Comparison of ENCODE assay signal across 10 cellular contexts in the genomic region with DNA sequence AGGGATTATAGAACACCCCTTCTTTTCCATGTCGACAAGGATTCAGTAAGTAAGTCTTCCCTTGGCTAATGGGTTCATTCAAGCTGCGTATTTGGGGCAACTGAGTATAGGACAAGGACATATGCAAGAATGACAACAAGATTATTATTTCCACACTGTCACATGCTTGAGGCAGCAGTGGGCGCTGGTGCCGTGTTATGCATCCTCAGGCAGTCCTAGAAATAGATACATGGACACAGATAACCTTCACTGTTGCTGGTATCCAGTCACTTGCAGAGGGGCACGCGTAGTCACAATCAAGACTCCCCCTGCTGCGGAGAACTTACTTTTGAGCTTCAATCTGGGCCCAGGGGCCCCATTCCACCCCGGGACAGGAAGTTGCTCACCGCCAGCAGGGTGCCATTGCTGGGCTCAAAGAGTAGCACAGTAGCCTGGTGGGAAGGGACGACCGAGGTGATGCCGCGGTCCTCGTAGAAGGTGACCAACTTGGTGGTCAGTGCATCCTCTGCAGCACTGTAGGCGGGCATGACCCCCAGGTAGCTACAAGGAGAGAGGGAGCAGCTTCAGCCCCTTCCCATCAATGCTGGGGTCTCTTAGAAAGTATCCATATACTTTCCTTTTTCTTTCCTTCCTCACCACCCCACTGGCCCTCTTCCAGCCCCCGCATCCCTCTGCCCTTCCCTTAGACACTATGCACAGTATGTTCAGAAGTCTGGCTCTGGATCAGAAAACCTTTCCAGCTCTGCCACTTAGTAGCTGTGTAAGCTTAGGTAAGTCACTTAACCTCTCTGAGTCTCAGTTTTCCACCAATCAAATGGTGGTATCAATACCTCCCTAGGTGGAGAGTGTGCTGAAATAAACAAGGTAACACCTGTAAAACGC. TPM values are rescaled to one million over a fixed set of nuclear protein-coding genes. Genes with fewer than 3 reads are reported as not detected.
DNase-seq lines count a peak whose midpoint lies in the region; ATAC-seq and TF ChIP-seq lines count a peak whose summit lies in the region.
"Had no signal": no experiment of that assay in that cellular context is flagged by ENCODE, and none has a peak within 500 bp of the region (broad histone marks: within the 10 kb centered on the region; RNA-seq: fewer than 3 reads in every experiment).

No MANE protein-coding gene starts in this region.

- DNase-seq in NCI-H82 (lab: John Stamatoyannopoulos, UW) (peak; percentile 6), NCI-H82 treated with DMSO at 0.1 percent for 48 hours (lab: John Stamatoyannopoulos, UW; ENCODE audit: unreplicated experiment) (no peak), lower lobe of right lung (no peak), ureter (ENCODE audit: low spot score) (peak; percentile 38), foreskin melanocyte (no peak), SHP77 (lab: John Stamatoyannopoulos, UW) (no peak)

- H3K27ac Mint-ChIP-seq in dendritic cell treated with granulocyte-macrophage colony-stimulating factor and Interleukin-4, amounts not matched to agents 40 ng/mL and 50 ng/mL, for 4 days, result no peak overlapping the region

- no peaks in the 10 kb centered on the region for H3K36me3 Mint-ChIP-seq in dendritic cell treated with granulocyte-macrophage colony-stimulating factor and Interleukin-4, amounts not matched to agents 40 ng/mL and 50 ng/mL, for 4 days (ENCODE audit: low read depth)

- no peaks in the 10 kb centered on the region for H3K9me3 ChIP-seq in lower lobe of right lung
- H3K9me3 ChIP-seq: pancreas had no signal

- H3K9me3 Mint-ChIP-seq in dendritic cell treated with granulocyte-macrophage colony-stimulating factor and Interleukin-4, amounts not matched to agents 40 ng/mL and 50 ng/mL, for 4 days, result no peaks in the 10 kb centered on the region

- peak overlapping the region; percentile 68 for H3K4me3 Mint-ChIP-seq in dendritic cell treated with granulocyte-macrophage colony-stimulating factor and Interleukin-4, amounts not matched to agents 40 ng/mL and 50 ng/mL, for 4 days

- H3K36me3 ChIP-seq in lower lobe of right lung, result no peaks in the 10 kb centered on the region
- H3K36me3 ChIP-seq: pancreas had no signal

- H3K4me1 Mint-ChIP-seq in dendritic cell treated with granulocyte-macrophage colony-stimulating factor and Interleukin-4, amounts not matched to agents 40 ng/mL and 50 ng/mL, for 4 days (ENCODE audit: low read depth), result peaks cover 14% of the 10 kb centered on the region

- H3K4me1 ChIP-seq in lower lobe of right lung, result peaks cover 7% of the 10 kb centered on the region

- H3K27me3 Mint-ChIP-seq in dendritic cell treated with granulocyte-macrophage colony-stimulating factor and Interleukin-4, amounts not matched to agents 40 ng/mL and 50 ng/mL, for 4 days, result peaks cover 80% of the 10 kb centered on the region

- H3K27me3 ChIP-seq in lower lobe of right lung (ENCODE audit: low read depth), result peaks cover 37% of the 10 kb centered on the region

- intact Hi-C loops in dendritic cell treated with granulocyte-macrophage colony-stimulating factor and Interleukin-4, amounts not matched to agents 40 ng/mL and 50 ng/mL, for 4 days (cut with micrococcal nuclease), result no loop called here
- intact Hi-C loops in lower lobe of right lung (cut with DNase I), result no loop called here

- no peak overlapping the region for H3K27ac ChIP-seq in lower lobe of right lung
- H3K27ac ChIP-seq: pancreas had no signal

- peak overlapping the region; percentile 54 for H3K4me3 ChIP-seq in lower lobe of right lung

- no peak for TF ChIP-seq CTCF in lower lobe of right lung (IDR thresholded peaks at IDR 0.05)

- peak; percentile 34 to 48 for ATAC-seq in lower lobe of right lung
- ATAC-seq in HG02759 (IDR thresholded peaks at IDR 0.05; ENCODE audit: unreplicated experiment), result no peak

RNA-seq across cellular contexts. Expression of a gene that starts 0.8 kb away (rescaled TPM):
- 9.3 TPM for total RNA-seq in lower lobe of right lung
- 11.5 TPM for total RNA-seq in ureter

RNA-seq across cellular contexts. Expression of a gene that starts 43.8 kb away (rescaled TPM):
- total RNA-seq in lower lobe of right lung (not detected), ureter (not detected)
- total RNA-seq: SK-MEL-5 had no signal

Comparison
In these comparisons a context has a peak if more than half of its experiments do, and no peak if none do; other contexts are left out.
1. DNase-seq: peak in NCI-H82 (single experiment) and ureter (single experiment); none in NCI-H82 treated with DMSO at 0.1 percent for 48 hours (single experiment), lower lobe of right lung (single experiment), foreskin melanocyte (single experiment) and SHP77 (0 of 2).